Comparison of ENCODE assay signal across 33 cellular contexts in genomic region chr5:9094582-9094981, GRCh38.
DNase-seq lines count a peak whose midpoint lies in the region; ATAC-seq and TF ChIP-seq lines count a peak whose summit lies in the region.
"Had no signal": no experiment of that assay in that cellular context is flagged by ENCODE, and none has a peak within 500 bp of the region (broad histone marks: within the 10 kb centered on the region; RNA-seq: fewer than 3 reads in every experiment).

No MANE protein-coding gene starts in this region.

- no peak for TF ChIP-seq RAD21 in IMR-90 (IDR thresholded peaks at IDR 0.05; ENCODE audit: low read length)

- peaks cover 9% of the 10 kb centered on the region for H3K36me3 Mint-ChIP-seq in chondrocyte (ENCODE audit: low read depth)
- H3K36me3 Mint-ChIP-seq in activated CD8-positive, alpha-beta memory T cell treated with anti-CD3 and anti-CD28 coated beads, Interleukin-2, amount 10 ng/mL, durations not matched to agents 7 days and 5 days, result no peaks in the 10 kb centered on the region

- dilution Hi-C loops in IMR-90 (cut with HindIII; ENCODE audit: low sequenced_read_pairs, unreplicated experiment), result no loop called here

- H3K4me1 ChIP-seq in IMR-90 (ENCODE audit: control insufficient read depth, insufficient read depth, low read length), result no peaks in the 10 kb centered on the region; the same call in 1 of the 2 replicates
- H3K4me1 ChIP-seq: BE2C, left ventricle myocardium inferior, thyroid gland, vagina had no signal

- H3K56ac ChIP-seq in IMR-90 (ENCODE audit: extremely low read depth, insufficient read depth, low read length), result no peak overlapping the region

- H4K8ac ChIP-seq in IMR-90 (ENCODE audit: low read depth in 2 of 2, low read length in 2 of 2), result no peak overlapping the region

- no peak overlapping the region for H3K4me3 ChIP-seq in AG09309 (ENCODE audit: control insufficient read depth, low read depth, low read length)
- no peak overlapping the region for H3K4me3 ChIP-seq in IMR-90 (ENCODE audit: insufficient read depth, low read depth, low read length)
- H3K4me3 ChIP-seq: left ventricle myocardium inferior, PC-9, thyroid gland, vagina had no signal

- no peak overlapping the region for H4K5ac ChIP-seq in IMR-90 (ENCODE audit: low read depth, low read length)

- H3K4ac ChIP-seq in IMR-90 (ENCODE audit: low read depth, low read length), result no peak overlapping the region

- no peak overlapping the region for H2BK5ac ChIP-seq in IMR-90 (ENCODE audit: low read depth, low read length, poor library complexity, severe bottlenecking)

- intact Hi-C loops in IMR-90 (cut with micrococcal nuclease), result no loop called here

- ATAC-seq in IMR-90 (ENCODE audit: low read depth), result peak; percentile 79
- ATAC-seq in activated CD8-positive, alpha-beta memory T cell treated with anti-CD3 and anti-CD28 coated beads, Interleukin-2, amount 10 ng/mL, durations not matched to agents 7 days and 5 days, result no peak
- ATAC-seq: activated naive CD8-positive, alpha-beta T cell treated with anti-CD3 and anti-CD28 coated beads, Interleukin-2, amount 50 U/mL, for 24 hours; naive thymus-derived CD4-positive, alpha-beta T cell; Right ventricle myocardium inferior had no signal

- no peak overlapping the region for H3K4me2 ChIP-seq in IMR-90 (ENCODE audit: low read depth, low read length)
- H3K4me2 ChIP-seq: KMS-11, PC-9 had no signal

- in situ Hi-C loops in IMR-90 (cut with MboI; ENCODE audit: low sequenced_read_pairs), result no loop called here

- no peak overlapping the region for H2AK5ac ChIP-seq in IMR-90 (ENCODE audit: low read depth, low read length)

- H3K18ac ChIP-seq in IMR-90 (ENCODE audit: low read depth, low read length), result no peak overlapping the region

- H3K9me3 ChIP-seq in IMR-90 (ENCODE audit: control insufficient read depth, insufficient read depth, low read length), result no peaks in the 10 kb centered on the region
- H3K9me3 ChIP-seq: BE2C, left ventricle myocardium inferior, thyroid gland, vagina had no signal

- no peaks in the 10 kb centered on the region for H3K27me3 Mint-ChIP-seq in chondrocyte (ENCODE audit: low read depth)
- no peaks in the 10 kb centered on the region for H3K27me3 Mint-ChIP-seq in activated CD8-positive, alpha-beta memory T cell treated with anti-CD3 and anti-CD28 coated beads, Interleukin-2, amount 10 ng/mL, durations not matched to agents 7 days and 5 days
- H3K27me3 Mint-ChIP-seq: activated naive CD8-positive, alpha-beta T cell treated with anti-CD3 and anti-CD28 coated beads, Interleukin-2, amount 50 U/mL, for 24 hours; naive thymus-derived CD4-positive, alpha-beta T cell; stimulated activated naive CD8-positive, alpha-beta T cell treated with anti-CD3 and anti-CD28 coated beads, Interleukin-15, Interleukin-2, amounts not matched to agents 100 ng/mL and 50 ng/mL, for 24 hours had no signal

- no peaks in the 10 kb centered on the region for H3K36me3 ChIP-seq in IMR-90 (ENCODE audit: control insufficient read depth, insufficient read depth, low read length)
- H3K36me3 ChIP-seq: BE2C, left ventricle myocardium inferior, thyroid gland, vagina had no signal

- H3K27ac ChIP-seq in IMR-90 (ENCODE audit: insufficient read depth, low read length), result no peak overlapping the region
- H3K27ac ChIP-seq: KMS-11, left ventricle myocardium inferior, PC-9, thyroid gland, vagina, VCaP had no signal

- H3K9me1 ChIP-seq in IMR-90 (ENCODE audit: insufficient read depth, low read length), result no peaks in the 10 kb centered on the region; the same call in 1 of the 2 replicates

- H4K91ac ChIP-seq in IMR-90 (ENCODE audit: insufficient read depth, low read depth, low read length), result no peak overlapping the region

- no peak overlapping the region for H2AFZ ChIP-seq in IMR-90 (replicated peaks; ENCODE audit: low read length, poor library complexity)
- H2AFZ ChIP-seq: PC-9 had no signal

- H2BK20ac ChIP-seq in IMR-90 (ENCODE audit: low read depth, low read length), result no peak overlapping the region

- no peaks in the 10 kb centered on the region; a peak in 1 of 4 replicates for H3K79me1 ChIP-seq in IMR-90 (ENCODE audit: low read depth in 1 of 2, low read length in 2 of 2)

- H3K27ac Mint-ChIP-seq in chondrocyte (ENCODE audit: unreplicated experiment), result peak overlapping the region; percentile 49
- H3K27ac Mint-ChIP-seq in activated CD8-positive, alpha-beta memory T cell treated with anti-CD3 and anti-CD28 coated beads, Interleukin-2, amount 10 ng/mL, durations not matched to agents 7 days and 5 days, result no peak overlapping the region
- H3K27ac Mint-ChIP-seq: activated naive CD8-positive, alpha-beta T cell treated with anti-CD3 and anti-CD28 coated beads, Interleukin-2, amount 50 U/mL, for 24 hours; naive thymus-derived CD4-positive, alpha-beta T cell; stimulated activated naive CD8-positive, alpha-beta T cell treated with anti-CD3 and anti-CD28 coated beads, Interleukin-15, Interleukin-2, amounts not matched to agents 100 ng/mL and 50 ng/mL, for 24 hours had no signal

- DNase-seq in AG09309 (ENCODE audit: low read depth) (peak; percentile 61), IMR-90 (peak; percentile 61), chondrocyte (ENCODE audit: low spot score) (no peak), iris pigment epithelial cell (ENCODE audit: low read depth) (peak; percentile 54), iPS-NIHi11 (ENCODE audit: low spot score) (no peak), LoVo (ENCODE audit: low spot score) (no peak), HK-2 (ENCODE audit: unreplicated experiment) (no peak)
- DNase-seq in activated CD8-positive, alpha-beta memory T cell treated with anti-CD3 and anti-CD28 coated beads, Interleukin-2, amount 10 ng/mL, durations not matched to agents 7 days and 5 days, result no peak
- DNase-seq: activated CD4-positive, alpha-beta T cell treated with anti-CD3 and anti-CD28 coated beads for 4 hours; activated CD8-positive, alpha-beta memory T cell treated with anti-CD3 and anti-CD28 coated beads for 24 hours; activated gamma-delta T cell; activated naive CD8-positive, alpha-beta T cell treated with anti-CD3 and anti-CD28 coated beads, Interleukin-2, amount 50 U/mL, for 24 hours; activated T-cell treated with anti-CD3 and anti-CD28 coated beads, Interleukin-2, amount 50 U/mL, for 1 hour; BE2C; DMS53; effector memory CD4-positive, alpha-beta T cell; erythroblast; GDM1; left ventricle myocardium inferior; naive thymus-derived CD4-positive, alpha-beta T cell; NCI-H1436 treated with DMSO at 0.1 percent for 48 hours; NCI-H2107; NCI-H446; NK-92 treated with Interleukin-12 subunit alpha and Interleukin-12 subunit beta, amount 100 ng/mL, for 24 hours; occipital lobe; PC-9; thyroid gland had no signal

- no peak overlapping the region for H2BK15ac ChIP-seq in IMR-90 (ENCODE audit: low read depth, low read length)

- no peak overlapping the region for H2BK120ac ChIP-seq in IMR-90 (ENCODE audit: low read depth, low read length)

- CTCF ChIA-PET in IMR-90 (lab: Yijun Ruan, JAX), result interaction anchor here (1.2 kb wide), 1 partner anchor 25 kb away, joined by 3 read pairs; no protein-coding TSS in a partner anchor
- CTCF ChIA-PET in activated CD8-positive, alpha-beta memory T cell treated with anti-CD3 and anti-CD28 coated beads, Interleukin-2, amount 10 ng/mL, durations not matched to agents 7 days and 5 days (lab: Charles Lee), result no interaction called here

- no peak overlapping the region for H3K9ac ChIP-seq in IMR-90 (ENCODE audit: low read depth, low read length)
- H3K9ac ChIP-seq: KMS-11 had no signal

- no peaks in the 10 kb centered on the region for H3K9me3 Mint-ChIP-seq in chondrocyte (ENCODE audit: low read depth)
- H3K9me3 Mint-ChIP-seq in activated CD8-positive, alpha-beta memory T cell treated with anti-CD3 and anti-CD28 coated beads, Interleukin-2, amount 10 ng/mL, durations not matched to agents 7 days and 5 days (ENCODE audit: low read depth), result peaks cover 15% of the 10 kb centered on the region
- H3K9me3 Mint-ChIP-seq: brain had no signal

- H3K27me3 ChIP-seq in IMR-90 (ENCODE audit: control insufficient read depth, insufficient read depth, low read length), result no peaks in the 10 kb centered on the region
- H3K27me3 ChIP-seq: BE2C, thyroid gland, vagina had no signal

- peaks cover 15% of the 10 kb centered on the region for H3K4me1 Mint-ChIP-seq in chondrocyte (ENCODE audit: low read depth)
- H3K4me1 Mint-ChIP-seq in activated CD8-positive, alpha-beta memory T cell treated with anti-CD3 and anti-CD28 coated beads, Interleukin-2, amount 10 ng/mL, durations not matched to agents 7 days and 5 days, result no peaks in the 10 kb centered on the region
- H3K4me1 Mint-ChIP-seq: activated naive CD8-positive, alpha-beta T cell treated with anti-CD3 and anti-CD28 coated beads, Interleukin-2, amount 50 U/mL, for 24 hours; naive thymus-derived CD4-positive, alpha-beta T cell had no signal

- no TSS peak for BruUV-seq in IMR-90 (replicated peaks; lab: Mats Ljungman, UMichigan)

- H3K4me3 Mint-ChIP-seq in chondrocyte (ENCODE audit: unreplicated experiment), result no peak overlapping the region
- H3K4me3 Mint-ChIP-seq in activated CD8-positive, alpha-beta memory T cell treated with anti-CD3 and anti-CD28 coated beads, Interleukin-2, amount 10 ng/mL, durations not matched to agents 7 days and 5 days, result no peak overlapping the region
- H3K4me3 Mint-ChIP-seq: activated naive CD8-positive, alpha-beta T cell treated with anti-CD3 and anti-CD28 coated beads, Interleukin-2, amount 50 U/mL, for 24 hours; brain; naive thymus-derived CD4-positive, alpha-beta T cell; stimulated activated naive CD8-positive, alpha-beta T cell treated with anti-CD3 and anti-CD28 coated beads, Interleukin-15, Interleukin-2, amounts not matched to agents 100 ng/mL and 50 ng/mL, for 24 hours had no signal

- TF ChIP-seq POLR2A in IMR-90 (IDR thresholded peaks at IDR 0.05; ENCODE audit: low read depth, low read length), result no peak

- H2AK9ac ChIP-seq in IMR-90 (replicated peaks; ENCODE audit: low read depth, low read length, poor library complexity), result no peak overlapping the region

- H3K23ac ChIP-seq in IMR-90 (ENCODE audit: low read depth, low read length), result no peak overlapping the region

- H4K20me1 ChIP-seq in IMR-90 (ENCODE audit: insufficient read depth, low read length), result no peaks in the 10 kb centered on the region

- no CpG with 5 or more reads among the region's 6 CpGs for WGBS in IMR-90 (ENCODE audit: extremely low coverage in 2 of 2, insufficient read length in 1 of 2), 2 experiments

- no peak for TF ChIP-seq CTCF in AG09309 (IDR thresholded peaks at IDR 0.05; ENCODE audit: control insufficient read depth, insufficient read depth, low read depth, low read length, missing control alignments)
- TF ChIP-seq CTCF in IMR-90 (conservative IDR thresholded peaks at IDR 0.05; ENCODE audit: low read depth, low read length), result no peak
- TF ChIP-seq CTCF in chondrocyte (IDR thresholded peaks at IDR 0.05), result no peak

- H3K14ac ChIP-seq in IMR-90 (replicated peaks; ENCODE audit: low read depth, low read length), result no peak overlapping the region

- POLR2A ChIA-PET in IMR-90 (lab: Charles Lee; ENCODE audit: unreplicated experiment), result no interaction called here

Comparison
In these comparisons a context has a peak if more than half of its experiments do, and no peak if none do; other contexts are left out.
1. DNase-seq: peak in AG09309 (single experiment), IMR-90 (single experiment) and iris pigment epithelial cell (single experiment); none in chondrocyte (single experiment), iPS-NIHi11 (single experiment), LoVo (single experiment), activated CD8-positive, alpha-beta memory T cell treated with anti-CD3 and anti-CD28 coated beads, Interleukin-2, amount 10 ng/mL, durations not matched to agents 7 days and 5 days (single experiment) and HK-2 (single experiment).